22 cellular contexts compared by ENCODE assay signal in genomic region chr18:77433076-77433475, GRCh38.
"Had no signal": no experiment of that assay in that cellular context is flagged by ENCODE, and none has a peak within 500 bp of the region (broad histone marks: within the 10 kb centered on the region; RNA-seq: fewer than 3 reads in every experiment).

No MANE protein-coding gene starts in this region.

- DNase-seq: activated CD4-positive, alpha-beta T cell treated with anti-CD3 and anti-CD28 coated beads for 48 hours; activated CD4-positive, alpha-beta T cell treated with anti-CD3 and anti-CD28 coated beads, Interleukin-2, amount 50 U/mL, for 4 hours; activated CD4-positive, CD25-positive, alpha-beta regulatory T cell treated with anti-CD3 and anti-CD28 coated beads, Interleukin-2, amount 50 U/mL, for 72 hours; activated CD8-positive, alpha-beta memory T cell treated with anti-CD3 and anti-CD28 coated beads, Interleukin-2, amount 50 U/mL, for 48 hours; activated CD8-positive, alpha-beta T cell treated with anti-CD3 and anti-CD28 coated beads, Interleukin-2, amount 10 ng/mL, durations not matched to agents 7 days and 5 days; activated effector memory CD4-positive, alpha-beta T cell treated with Interleukin-2 at 50 U/mL for 16 hours; activated naive CD4-positive, alpha-beta T cell treated with Interleukin-2 at 50 U/mL for 16 hours; activated naive CD8-positive, alpha-beta T cell treated with anti-CD3 and anti-CD28 coated beads, Interleukin-2, amount 50 U/mL, for 24 hours; activated T-cell treated with anti-CD3 and anti-CD28 coated beads, Interleukin-2, amount 50 U/mL, for 1 hour; amniotic stem cell; body of pancreas; central memory CD4-positive, alpha-beta T cell; NCI-H1048; NCI-H146; NCI-H2029; NCI-H510A treated with DMSO at 0.1 percent for 48 hours; NCI-H69; Peyer's patch; SHP77 had no signal

- H3K27ac Mint-ChIP-seq: activated CD8-positive, alpha-beta T cell treated with anti-CD3 and anti-CD28 coated beads, Interleukin-2, amount 10 ng/mL, durations not matched to agents 7 days and 5 days; activated naive CD4-positive, alpha-beta T cell treated with anti-CD3 and anti-CD28 coated beads, Interleukin-2, amount 50 U/mL, for 72 hours; activated naive CD8-positive, alpha-beta T cell treated with anti-CD3 and anti-CD28 coated beads, Interleukin-2, amount 50 U/mL, for 24 hours; T-helper 1 cell treated with Interleukin-12 subunit alpha and Interleukin-12 subunit beta and Interleukin-4 antibody, amounts not matched to agents 30 μg/mL and 1 μg/mL, for 36 hours had no signal

- H3K36me3 Mint-ChIP-seq: activated naive CD4-positive, alpha-beta T cell treated with anti-CD3 and anti-CD28 coated beads, Interleukin-2, amount 50 U/mL, for 72 hours had no signal

- H3K4me3 Mint-ChIP-seq: activated CD8-positive, alpha-beta T cell treated with anti-CD3 and anti-CD28 coated beads, Interleukin-2, amount 10 ng/mL, durations not matched to agents 7 days and 5 days; activated naive CD8-positive, alpha-beta T cell treated with anti-CD3 and anti-CD28 coated beads, Interleukin-2, amount 50 U/mL, for 24 hours; T-helper 1 cell treated with Interleukin-12 subunit alpha and Interleukin-12 subunit beta and Interleukin-4 antibody, amounts not matched to agents 30 μg/mL and 1 μg/mL, for 36 hours had no signal

- ATAC-seq: activated CD8-positive, alpha-beta T cell treated with anti-CD3 and anti-CD28 coated beads, Interleukin-2, amount 10 ng/mL, durations not matched to agents 7 days and 5 days; activated naive CD4-positive, alpha-beta T cell treated with anti-CD3 and anti-CD28 coated beads, Interleukin-2, amount 50 U/mL, for 72 hours; activated naive CD8-positive, alpha-beta T cell treated with anti-CD3 and anti-CD28 coated beads, Interleukin-2, amount 50 U/mL, for 24 hours; body of pancreas; SK-N-SH treated with all-trans-retinoic acid at 6 μM for 48 hours had no signal

- H3K9me3 Mint-ChIP-seq: activated naive CD4-positive, alpha-beta T cell treated with anti-CD3 and anti-CD28 coated beads, Interleukin-2, amount 50 U/mL, for 72 hours; activated naive CD8-positive, alpha-beta T cell treated with anti-CD3 and anti-CD28 coated beads, Interleukin-2, amount 50 U/mL, for 24 hours; T-helper 1 cell treated with Interleukin-12 subunit alpha and Interleukin-12 subunit beta and Interleukin-4 antibody, amounts not matched to agents 30 μg/mL and 1 μg/mL, for 36 hours had no signal

- H3K4me1 Mint-ChIP-seq: activated naive CD8-positive, alpha-beta T cell treated with anti-CD3 and anti-CD28 coated beads, Interleukin-2, amount 50 U/mL, for 24 hours had no signal
